20 cellular contexts compared by ENCODE assay signal in genomic region chr16:89040861-89041570, GRCh38.
"Had no signal": no experiment of that assay in that cellular context is flagged by ENCODE, and none has a peak within 500 bp of the region (broad histone marks: within the 10 kb centered on the region; RNA-seq: fewer than 3 reads in every experiment).

No MANE protein-coding gene starts in this region.

- DNase-seq: activated CD4-positive, alpha-beta memory T cell treated with anti-CD3 and anti-CD28 coated beads, Interleukin-2, amount 10 ng/mL, durations not matched to agents 7 days and 5 days; activated CD4-positive, alpha-beta T cell treated with anti-CD3 and anti-CD28 coated beads for 48 hours; activated CD4-positive, CD25-positive, alpha-beta regulatory T cell; activated CD8-positive, alpha-beta memory T cell treated with anti-CD3 and anti-CD28 coated beads, Interleukin-2, amount 10 ng/mL, durations not matched to agents 7 days and 5 days; activated naive CD4-positive, alpha-beta T cell treated with Interleukin-2 at 50 U/mL for 16 hours; activated naive CD8-positive, alpha-beta T cell treated with anti-CD3 and anti-CD28 coated beads, Interleukin-2, amount 10 ng/mL, durations not matched to agents 7 days and 5 days; cortex of kidney; erythroblast; occipital lobe; small intestine; stimulated activated CD4-positive, alpha-beta T cell treated with anti-CD3 and anti-CD28 coated beads, Interleukin-4, amount 100 ng/mL, for 24 hours; stimulated activated naive CD4-positive, alpha-beta T cell treated with Interleukin-2 at 50 U/mL for 16 hours; T1000; thyroid gland; uterus had no signal

- H3K27ac ChIP-seq: prostate gland, right lobe of liver, thyroid gland, uterus had no signal

- H3K9me3 Mint-ChIP-seq: activated CD4-positive, alpha-beta memory T cell treated with anti-CD3 and anti-CD28 coated beads, Interleukin-2, amount 10 ng/mL, durations not matched to agents 7 days and 5 days; activated T-helper 2 cell treated with anti-CD3 and anti-CD28 coated beads, Interferon-gamma antibody, Interleukin-2, Interleukin-4, amounts not matched to agents 10 μg/mL and 5 μg/mL and 100 μg/mL, durations not matched to agents 14 hours and 24 hours and 36 hours; nephron had no signal

- H3K27me3 ChIP-seq: right lobe of liver, thyroid gland, uterus had no signal

- H3K4me1 ChIP-seq: prostate gland, right lobe of liver, thyroid gland, uterus had no signal

- H3K4me1 Mint-ChIP-seq: activated CD4-positive, alpha-beta memory T cell treated with anti-CD3 and anti-CD28 coated beads, Interleukin-2, amount 10 ng/mL, durations not matched to agents 7 days and 5 days; nephron had no signal

- H3K36me3 ChIP-seq: prostate gland, right lobe of liver, thyroid gland, uterus had no signal

- H3K4me3 Mint-ChIP-seq: activated CD4-positive, alpha-beta memory T cell treated with anti-CD3 and anti-CD28 coated beads, Interleukin-2, amount 10 ng/mL, durations not matched to agents 7 days and 5 days; activated CD8-positive, alpha-beta memory T cell treated with anti-CD3 and anti-CD28 coated beads, Interleukin-2, amount 10 ng/mL, durations not matched to agents 7 days and 5 days; activated naive CD8-positive, alpha-beta T cell treated with anti-CD3 and anti-CD28 coated beads, Interleukin-2, amount 10 ng/mL, durations not matched to agents 7 days and 5 days; brain; nephron had no signal

- H3K36me3 Mint-ChIP-seq: activated CD8-positive, alpha-beta memory T cell treated with anti-CD3 and anti-CD28 coated beads, Interleukin-2, amount 10 ng/mL, durations not matched to agents 7 days and 5 days; activated naive CD8-positive, alpha-beta T cell treated with anti-CD3 and anti-CD28 coated beads, Interleukin-2, amount 10 ng/mL, durations not matched to agents 7 days and 5 days; brain had no signal

- H3K4me3 ChIP-seq: prostate gland, right lobe of liver, thyroid gland, uterus had no signal

- H3K9me3 ChIP-seq: prostate gland, right lobe of liver, thyroid gland, uterus had no signal

- ATAC-seq: activated CD8-positive, alpha-beta memory T cell treated with anti-CD3 and anti-CD28 coated beads, Interleukin-2, amount 10 ng/mL, durations not matched to agents 7 days and 5 days; right lobe of liver had no signal

- H3K27ac Mint-ChIP-seq: activated CD4-positive, alpha-beta memory T cell treated with anti-CD3 and anti-CD28 coated beads, Interleukin-2, amount 10 ng/mL, durations not matched to agents 7 days and 5 days; activated CD8-positive, alpha-beta memory T cell treated with anti-CD3 and anti-CD28 coated beads, Interleukin-2, amount 10 ng/mL, durations not matched to agents 7 days and 5 days; activated naive CD8-positive, alpha-beta T cell treated with anti-CD3 and anti-CD28 coated beads, Interleukin-2, amount 10 ng/mL, durations not matched to agents 7 days and 5 days; activated T-helper 2 cell treated with anti-CD3 and anti-CD28 coated beads, Interferon-gamma antibody, Interleukin-2, Interleukin-4, amounts not matched to agents 10 μg/mL and 5 μg/mL and 100 μg/mL, durations not matched to agents 14 hours and 24 hours and 36 hours; nephron had no signal
